Comparison of ENCODE assay signal across 33 cellular contexts in genomic region chr11:113507341-113507740, GRCh38. TPM values are rescaled to one million over a fixed set of nuclear protein-coding genes. Genes with fewer than 3 reads are reported as not detected.
"Had no signal": no experiment of that assay in that cellular context is flagged by ENCODE, and none has a peak within 500 bp of the region (broad histone marks: within the 10 kb centered on the region; RNA-seq: fewer than 3 reads in every experiment).

No MANE protein-coding gene starts in this region.

- DNase-seq: activated B cell treated with CpG ODN at 0.5 μM for 24 hours; activated CD4-positive, alpha-beta T cell treated with anti-CD3 and anti-CD28 coated beads for 1 hour; activated CD4-positive, alpha-beta T cell treated with anti-CD3 and anti-CD28 coated beads, Interleukin-2, amount 10 ng/mL, durations not matched to agents 24 days and 14 days; activated CD4-positive, alpha-beta T cell treated with anti-CD3 and anti-CD28 coated beads, Interleukin-2, amount 50 U/mL, for 48 hours; activated CD8-positive, alpha-beta memory T cell treated with anti-CD3 and anti-CD28 coated beads, Interleukin-2, amount 10 ng/mL, durations not matched to agents 7 days and 5 days; activated effector memory CD4-positive, alpha-beta T cell treated with Interleukin-2 at 50 U/mL for 16 hours; activated naive CD4-positive, alpha-beta T cell; activated T-cell treated with anti-CD3 and anti-CD28 coated beads, Interleukin-2, amount 50 U/mL, for 24 hours; aorta; body of pancreas; MG63; MV-4-11; NCI-H1092 treated with DMSO at 0.1 percent for 48 hours; NCI-H1417 treated with DMSO at 0.1 percent for 48 hours; NCI-H1694; NCI-H2029; NCI-H2107; NCI-H2171 treated with DMSO at 0.1 percent for 48 hours; NCI-H226; NCI-H82; NK-92 treated with Interleukin-12 subunit alpha and Interleukin-12 subunit beta, amount 100 ng/mL, for 24 hours; OCI-M1; Right ventricle myocardium superior; T-helper 17 cell; T-helper 9 cell had no signal

- H3K27ac Mint-ChIP-seq: activated B cell treated with CpG ODN at 0.5 μM for 24 hours; activated CD4-positive, alpha-beta T cell treated with anti-CD3 and anti-CD28 coated beads, Interleukin-2, amount 10 ng/mL, durations not matched to agents 24 days and 14 days; activated CD8-positive, alpha-beta memory T cell treated with anti-CD3 and anti-CD28 coated beads, Interleukin-2, amount 10 ng/mL, durations not matched to agents 7 days and 5 days; activated naive CD4-positive, alpha-beta T cell treated with anti-CD3 and anti-CD28 coated beads, Interleukin-2, amount 50 U/mL, for 24 hours; activated T-cell treated with anti-CD3 and anti-CD28 coated beads, Interleukin-2, amount 50 U/mL, for 24 hours; activated T-helper 1 cell treated with anti-CD3 and anti-CD28 coated beads, Interleukin-12 subunit alpha, Interleukin-12 subunit beta, Interleukin-2, Interleukin-4 antibody, amounts not matched to agents 30 ng/mL and 10 ng/mL and 1 ng/mL, durations not matched to agents 14 hours and 24 hours and 36 hours; T-helper 17 cell had no signal

- H3K36me3 Mint-ChIP-seq: activated CD8-positive, alpha-beta memory T cell treated with anti-CD3 and anti-CD28 coated beads, Interleukin-2, amount 10 ng/mL, durations not matched to agents 7 days and 5 days; activated naive CD4-positive, alpha-beta T cell treated with anti-CD3 and anti-CD28 coated beads, Interleukin-2, amount 50 U/mL, for 24 hours had no signal

- H3K4me3 ChIP-seq: body of pancreas, MG63 had no signal

- H3K27ac ChIP-seq: body of pancreas, KMS-11, RWPE1 had no signal

- H3K4me1 Mint-ChIP-seq: activated B cell treated with CpG ODN at 0.5 μM for 24 hours; activated CD4-positive, alpha-beta T cell treated with anti-CD3 and anti-CD28 coated beads, Interleukin-2, amount 10 ng/mL, durations not matched to agents 24 days and 14 days; activated CD8-positive, alpha-beta memory T cell treated with anti-CD3 and anti-CD28 coated beads, Interleukin-2, amount 10 ng/mL, durations not matched to agents 7 days and 5 days; activated naive CD4-positive, alpha-beta T cell treated with anti-CD3 and anti-CD28 coated beads, Interleukin-2, amount 50 U/mL, for 24 hours; central memory CD8-positive, alpha-beta T cell; T-helper 17 cell had no signal

- ATAC-seq: activated CD8-positive, alpha-beta memory T cell treated with anti-CD3 and anti-CD28 coated beads, Interleukin-2, amount 10 ng/mL, durations not matched to agents 7 days and 5 days; body of pancreas; Panc1; T-helper 17 cell had no signal

- H3K4me3 Mint-ChIP-seq: activated B cell treated with CpG ODN at 0.5 μM for 24 hours; activated CD4-positive, alpha-beta T cell treated with anti-CD3 and anti-CD28 coated beads, Interleukin-2, amount 10 ng/mL, durations not matched to agents 24 days and 14 days; activated CD8-positive, alpha-beta memory T cell treated with anti-CD3 and anti-CD28 coated beads, Interleukin-2, amount 10 ng/mL, durations not matched to agents 7 days and 5 days; activated naive CD4-positive, alpha-beta T cell treated with anti-CD3 and anti-CD28 coated beads, Interleukin-2, amount 50 U/mL, for 24 hours; activated T-cell treated with anti-CD3 and anti-CD28 coated beads, Interleukin-2, amount 50 U/mL, for 24 hours; activated T-helper 1 cell treated with anti-CD3 and anti-CD28 coated beads, Interleukin-12 subunit alpha, Interleukin-12 subunit beta, Interleukin-2, Interleukin-4 antibody, amounts not matched to agents 30 ng/mL and 10 ng/mL and 1 ng/mL, durations not matched to agents 14 hours and 24 hours and 36 hours; central memory CD8-positive, alpha-beta T cell; T-helper 17 cell had no signal

- H3K9me3 Mint-ChIP-seq: activated B cell treated with CpG ODN at 0.5 μM for 24 hours; activated naive CD4-positive, alpha-beta T cell treated with anti-CD3 and anti-CD28 coated beads, Interleukin-2, amount 50 U/mL, for 24 hours; activated T-cell treated with anti-CD3 and anti-CD28 coated beads, Interleukin-2, amount 50 U/mL, for 24 hours; activated T-helper 1 cell treated with anti-CD3 and anti-CD28 coated beads, Interleukin-12 subunit alpha, Interleukin-12 subunit beta, Interleukin-2, Interleukin-4 antibody, amounts not matched to agents 30 ng/mL and 10 ng/mL and 1 ng/mL, durations not matched to agents 14 hours and 24 hours and 36 hours; central memory CD8-positive, alpha-beta T cell had no signal

RNA-seq across cellular contexts. Expression of gene DRD2, which starts 32.1 kb away (rescaled TPM):
- total RNA-seq: activated B cell treated with CpG ODN at 0.5 μM for 24 hours; activated CD4-positive, alpha-beta T cell treated with anti-CD3 and anti-CD28 coated beads, Interleukin-2, amount 10 ng/mL, durations not matched to agents 24 days and 14 days; activated T-helper 1 cell treated with anti-CD3 and anti-CD28 coated beads, Interleukin-12 subunit alpha, Interleukin-12 subunit beta, Interleukin-2, Interleukin-4 antibody, amounts not matched to agents 30 ng/mL and 10 ng/mL and 1 ng/mL, durations not matched to agents 14 hours and 24 hours and 36 hours; NCI-H460; Right ventricle myocardium superior; SK-MEL-5; T-helper 17 cell had no signal
